ENCODE assay signal across 8 cellular contexts in genomic region chr6:28838634-28839442, GRCh38.
DNase-seq lines count a peak whose midpoint lies in the region; ATAC-seq and TF ChIP-seq lines count a peak whose summit lies in the region.

No MANE protein-coding gene starts in this region.

- intact Hi-C loops in right cardiac atrium (cut with DNase I): loop anchor here in 3 of 4 donors (5.0 to 10.0 kb wide), 3 partner anchors 103 to 178 kb away; no protein-coding TSS in a partner anchor

- H3K4me1 ChIP-seq in right cardiac atrium (ENCODE audit: control insufficient read depth, insufficient read depth, low read length) (no peaks in the 10 kb centered on the region), urinary bladder (ENCODE audit: insufficient read depth) (no peaks in the 10 kb centered on the region)

- H3K27ac ChIP-seq in right cardiac atrium (ENCODE audit: low read length) (peak overlapping the region; percentile 53), urinary bladder (ENCODE audit: low read depth) (peak overlapping the region; percentile 25)

- H3K27me3 ChIP-seq in right cardiac atrium (ENCODE audit: control insufficient read depth, insufficient read depth): no peaks in the 10 kb centered on the region

- under 1% methylated on average over 43 of the region's 43 CpGs for WGBS in right cardiac atrium
- under 1% methylated on average over 43 of the region's 43 CpGs for WGBS in urinary bladder

- H3K36me3 ChIP-seq in urinary bladder (ENCODE audit: insufficient read depth): no peaks in the 10 kb centered on the region

- DNase-seq in NCI-H1694 treated with DMSO at 0.1 percent for 48 hours (lab: John Stamatoyannopoulos, UW) (peak; percentile 81), T-helper 2 cell (peak; percentile 40 to 77 (median 72)), anterior cingulate cortex (lab: John Stamatoyannopoulos, UW) (peak in 56 of 58 donors; percentile 28 to 90 (median 74)), right cardiac atrium (peak; percentile 84 to 93 (median 92)), pulmonary artery endothelial cell (ENCODE audit: low read depth, low spot score) (peak; percentile 37)

- H3K4me3 ChIP-seq in right cardiac atrium (ENCODE audit: low read length) (peak overlapping the region; percentile 73), urinary bladder (ENCODE audit: low read depth, low read length) (peak overlapping the region; percentile 64)

- no peaks in the 10 kb centered on the region for H3K9me3 ChIP-seq in right cardiac atrium (ENCODE audit: control insufficient read depth, low read length)

- ATAC-seq in HG02884 (IDR thresholded peaks at IDR 0.05; ENCODE audit: unreplicated experiment) (peak; percentile 69), right cardiac atrium (peak; percentile 94 to 97)

- peak; percentile 77 for TF ChIP-seq CTCF in GM12872 (IDR thresholded peaks at IDR 0.05; ENCODE audit: insufficient read depth, low read depth, low read length)

Comparison
In these comparisons a context has a peak if more than half of its experiments do, and no peak if none do; other contexts are left out.
1. Peak in every context shown above with its lines: DNase-seq, ATAC-seq, H3K4me3 ChIP-seq and H3K27ac ChIP-seq.
2. DNase-seq: peak in every context shown above with its lines; median percentile 92 in right cardiac atrium; 81 in NCI-H1694 treated with DMSO at 0.1 percent for 48 hours; 74 in anterior cingulate cortex; 72 in T-helper 2 cell; 37 in pulmonary artery endothelial cell.